12 cellular contexts compared by ENCODE assay signal in the genomic region with DNA sequence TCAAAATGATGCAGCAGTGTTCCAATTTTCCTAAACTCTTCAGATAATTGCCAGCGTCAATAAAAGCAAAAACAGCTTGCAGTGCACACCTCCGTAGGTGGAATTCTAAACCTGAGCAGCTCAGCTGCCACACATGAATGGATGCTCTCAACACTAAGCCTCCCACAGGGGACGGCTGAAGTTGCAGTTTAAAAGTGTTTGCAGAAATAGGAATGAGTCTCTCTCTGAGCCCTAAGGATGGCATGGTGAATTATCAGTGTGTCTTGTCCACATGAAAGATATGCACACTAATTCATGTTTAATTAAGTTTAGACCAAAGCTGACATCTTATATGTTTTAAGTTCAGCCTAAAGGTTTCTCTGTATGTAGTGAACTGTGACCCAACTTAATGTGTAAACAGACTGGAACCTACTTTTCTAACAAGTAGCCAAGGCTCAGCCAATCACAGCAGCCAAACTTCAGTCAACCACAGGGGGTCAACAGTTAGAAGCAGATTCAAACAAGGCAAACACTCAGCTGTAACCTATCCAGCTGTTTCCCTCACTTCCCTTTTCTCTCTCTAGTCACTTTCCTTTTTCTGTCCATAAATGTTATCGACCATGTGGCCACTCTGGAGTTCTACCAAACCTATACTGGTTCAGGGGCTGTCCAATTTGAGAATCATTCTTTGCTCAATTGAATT. TPM values are rescaled to one million over a fixed set of nuclear protein-coding genes. Genes with fewer than 3 reads are reported as not detected.
A peak's percentile ranks its signal among the peaks of the same experiment; 100 is the strongest.
DNase-seq lines count a peak whose midpoint lies in the region; TF ChIP-seq lines count a peak whose summit lies in the region.
"Had no signal": no experiment of that assay in that cellular context is flagged by ENCODE, and none has a peak within 500 bp of the region (broad histone marks: within the 10 kb centered on the region; RNA-seq: fewer than 3 reads in every experiment).

No MANE protein-coding gene starts in this region.

- DNase-seq in Ammon's horn (ENCODE audit: low spot score) (peak; percentile 59), NCI-H2227 (lab: John Stamatoyannopoulos, UW; ENCODE audit: unreplicated experiment) (peak; percentile 41), endodermal cell (peak; percentile 54), ecto neural progenitor cell (ENCODE audit: low spot score) (no peak), HEK293T (ENCODE audit: extremely low spot score) (no peak)
- DNase-seq in stimulated activated CD4-positive, alpha-beta T cell treated with anti-CD3 and anti-CD28 coated beads, Interleukin-2, amount 100 ng/mL, for 24 hours: no peak
- no peak for DNase-seq in activated CD4-positive, CD25-positive, alpha-beta regulatory T cell (lab: John Stamatoyannopoulos, UW)
- DNase-seq: mesenchymal stem cell had no signal

- H3K4me1 ChIP-seq in HEK293 (ENCODE audit: control insufficient read depth, insufficient read depth, low read length) (peaks cover 6% of the 10 kb centered on the region; the same call in 1 of the 2 replicates), endodermal cell (ENCODE audit: control insufficient read depth, insufficient read depth, low read length) (no peaks in the 10 kb centered on the region)

- no peaks in the 10 kb centered on the region for H3K27me3 ChIP-seq in endodermal cell (ENCODE audit: control insufficient read depth, insufficient read depth, low read length, poor library complexity, severe bottlenecking)
- H3K27me3 ChIP-seq: suprapubic skin had no signal

- H3K4me1 Mint-ChIP-seq in endodermal cell: peaks cover 13% of the 10 kb centered on the region

- H3K9me3 Mint-ChIP-seq in endodermal cell: no peaks in the 10 kb centered on the region
- H3K9me3 Mint-ChIP-seq: T-helper 2 cell treated with Interferon-gamma antibody and Interleukin-4, amounts not matched to agents 5 μg/mL and 100 μg/mL, for 36 hours had no signal

- H3K4me3 ChIP-seq in HEK293 (ENCODE audit: low read depth, low read length) (no peak overlapping the region), endodermal cell (ENCODE audit: low read length) (no peak overlapping the region)
- H3K4me3 ChIP-seq: suprapubic skin had no signal

- POLR2A ChIA-PET in HEK293 (lab: Yijun Ruan, JAX) (interaction anchor here (1.1 kb wide), 1 partner anchor 37 kb away, joined by 3 read pairs; no protein-coding TSS in a partner anchor), HEK293T (lab: Yijun Ruan, JAX) (no interaction called here)

- H3K36me3 ChIP-seq in HEK293 (ENCODE audit: control insufficient read depth in 2 of 2, insufficient read depth in 1 of 2, low read length in 2 of 2): no peaks in the 10 kb centered on the region; a peak in 1 of 3 replicates
- H3K36me3 ChIP-seq in endodermal cell (ENCODE audit: control insufficient read depth, insufficient read depth, low read length): no peaks in the 10 kb centered on the region
- H3K36me3 ChIP-seq: suprapubic skin had no signal

- H3K9ac ChIP-seq in endodermal cell (ENCODE audit: extremely low read depth, low read length, poor library complexity, severe bottlenecking): no peak overlapping the region

- CTCF ChIA-PET in HEK293 (lab: Yijun Ruan, JAX) (interaction anchor here (0.6 kb wide), 1 partner anchor 16 kb away, joined by 3 read pairs; no protein-coding TSS in a partner anchor), HEK293T (lab: Yijun Ruan, JAX) (no interaction called here)

- H3K27ac ChIP-seq in HEK293 (ENCODE audit: extremely low read depth, low read depth, low read length): no peak overlapping the region
- no peak overlapping the region for H3K27ac ChIP-seq in endodermal cell (ENCODE audit: low read depth, low read length)
- H3K27ac ChIP-seq: suprapubic skin had no signal

- H3K4me3 Mint-ChIP-seq in endodermal cell: no peak overlapping the region
- H3K4me3 Mint-ChIP-seq: T-helper 2 cell treated with Interferon-gamma antibody and Interleukin-4, amounts not matched to agents 5 μg/mL and 100 μg/mL, for 36 hours had no signal

- H3K27ac Mint-ChIP-seq in endodermal cell: no peak overlapping the region
- H3K27ac Mint-ChIP-seq: T-helper 2 cell treated with Interferon-gamma antibody and Interleukin-4, amounts not matched to agents 5 μg/mL and 100 μg/mL, for 36 hours had no signal

- H3K27me3 Mint-ChIP-seq in endodermal cell (ENCODE audit: insufficient read depth): no peaks in the 10 kb centered on the region

- no peaks in the 10 kb centered on the region for H3K36me3 Mint-ChIP-seq in endodermal cell (ENCODE audit: low read depth)

- 79 to 83% methylated on average over 4 of the region's 4 CpGs for WGBS in endodermal cell (ENCODE audit: insufficient coverage in 1 of 2, insufficient read length in 1 of 2), 2 experiments

- TF ChIP-seq CTCF in HEK293 (tag by site-specific recombination; IDR thresholded peaks at IDR 0.05) (no peak), endodermal cell (conservative IDR thresholded peaks at IDR 0.05) (peak; percentile 39)

- H3K9me3 ChIP-seq in HEK293 (ENCODE audit: control insufficient read depth, insufficient read depth, low read depth, low read length): no peaks in the 10 kb centered on the region
- peaks cover 8% of the 10 kb centered on the region for H3K9me3 ChIP-seq in endodermal cell (ENCODE audit: control insufficient read depth, low read length)
- H3K9me3 ChIP-seq: suprapubic skin had no signal

TF ChIP-seq in HEK293, 187 proteins besides CTCF, POLR2A, EP300 and RAD21:
- TF ChIP-seq EGR2 (tag by site-specific recombination; IDR thresholded peaks at IDR 0.05; ENCODE audit: low read depth): 0 out of 2 replicates have a peak, but pooled peaks have one; percentile 14
- no peak for TF ChIP-seq ZNF600 (tag by site-specific recombination; IDR thresholded peaks at IDR 0.05)
- no peak for TF ChIP-seq KLF1 (tag by site-specific recombination; IDR thresholded peaks at IDR 0.05)

TF ChIP-seq in HEK293T, 16 proteins besides CTCF, POLR2A, EP300 and RAD21:
- TF ChIP-seq PKNOX1 (IDR thresholded peaks at IDR 0.05) (no peak), FOXK2 (IDR thresholded peaks at IDR 0.05) (no peak), CTBP1 (IDR thresholded peaks at IDR 0.05; ENCODE audit: borderline replicate concordance) (no peak), SUZ12 (IDR thresholded peaks at IDR 0.05) (no peak), FOXM1 (IDR thresholded peaks at IDR 0.05; ENCODE audit: borderline replicate concordance) (no peak), ELF4 (IDR thresholded peaks at IDR 0.05) (no peak), LEF1 (IDR thresholded peaks at IDR 0.05; ENCODE audit: borderline replicate concordance) (no peak), SP1 (IDR thresholded peaks at IDR 0.05) (no peak), L3MBTL2 (conservative IDR thresholded peaks at IDR 0.05) (no peak), FOXA1 (IDR thresholded peaks at IDR 0.05) (no peak), ARNT (IDR thresholded peaks at IDR 0.05) (no peak), HDGF (IDR thresholded peaks at IDR 0.05; ENCODE audit: borderline replicate concordance) (no peak), ZNF384 (IDR thresholded peaks at IDR 0.05) (no peak), TARDBP (IDR thresholded peaks at IDR 0.05) (no peak), NFRKB (IDR thresholded peaks at IDR 0.05) (no peak), BHLHE40 (IDR thresholded peaks at IDR 0.05; ENCODE audit: borderline replicate concordance) (no peak)

RNA-seq across cellular contexts. Expression of gene CTTNBP2, which starts 38.1 kb away (rescaled TPM):
- 1 to 10 TPM; 5.2 to 6.5 TPM for total RNA-seq in endodermal cell
- polyA plus RNA-seq in endodermal cell (2013, experiment 1 of 2): 6.4 TPM
- 6.5 TPM for polyA plus RNA-seq in endodermal cell (2013, experiment 2 of 2)
- total RNA-seq: pulmonary artery endothelial cell had no signal

Comparison
In these comparisons a context has a peak if more than half of its experiments do, and no peak if none do; other contexts are left out.
1. DNase-seq: peak in Ammon's horn (single experiment), NCI-H2227 (single experiment) and endodermal cell (single experiment); none in ecto neural progenitor cell (single experiment), stimulated activated CD4-positive, alpha-beta T cell treated with anti-CD3 and anti-CD28 coated beads, Interleukin-2, amount 100 ng/mL, for 24 hours (0 of 2), HEK293T (single experiment) and activated CD4-positive, CD25-positive, alpha-beta regulatory T cell (0 of 4).